27 cellular contexts compared by ENCODE assay signal in the genomic region with DNA sequence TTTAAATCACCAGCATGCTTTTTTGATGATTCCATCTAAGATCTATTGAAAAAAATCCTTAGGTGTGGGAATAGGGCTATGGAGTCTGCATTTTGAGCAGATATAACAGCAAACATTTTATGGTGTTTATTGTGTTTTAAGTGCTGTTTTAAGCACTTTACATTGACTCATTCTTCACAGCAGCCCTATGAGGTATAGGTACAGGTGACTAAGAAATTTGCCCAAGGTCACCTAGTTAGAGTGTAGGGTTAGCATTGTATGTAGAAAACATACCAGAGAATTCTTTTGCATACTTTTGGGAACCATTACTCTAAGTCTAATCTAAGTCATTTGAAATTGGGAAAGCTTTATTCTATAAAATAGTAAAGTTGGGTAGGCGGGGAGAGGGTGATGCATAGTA.
"Had no signal": no experiment of that assay in that cellular context is flagged by ENCODE, and none has a peak within 500 bp of the region (broad histone marks: within the 10 kb centered on the region; RNA-seq: fewer than 3 reads in every experiment).

No MANE protein-coding gene starts in this region.

- H3K36me3 ChIP-seq: ovary had no signal

- H3K4me1 ChIP-seq: testis had no signal

- H3K9me3 ChIP-seq: gastroesophageal sphincter, left lung, ovary, psoas muscle, sigmoid colon, testis, tibial artery had no signal

- H3K27ac Mint-ChIP-seq: stimulated activated memory B cell treated with anti-CD40 and anti-IgM and Interleukin-4, amounts not matched to agents 10 μg/mL and 1 μg/mL and 100 μg/mL, for 72 hours; type B pancreatic cell had no signal

- H3K4me3 Mint-ChIP-seq: stimulated activated memory B cell treated with anti-CD40 and anti-IgM and Interleukin-4, amounts not matched to agents 10 μg/mL and 1 μg/mL and 100 μg/mL, for 72 hours; type B pancreatic cell had no signal

- ATAC-seq: esophagus mucosa; gastroesophageal sphincter; heart right ventricle; left cardiac atrium; left lung; naive thymus-derived CD4-positive, alpha-beta T cell; psoas muscle; right cardiac atrium; stimulated activated memory B cell treated with anti-CD40 and anti-IgM and Interleukin-4, amounts not matched to agents 10 μg/mL and 1 μg/mL and 100 μg/mL, for 72 hours; stimulated activated naive CD8-positive, alpha-beta T cell treated with anti-CD3 and anti-CD28 coated beads, Interleukin-15, Interleukin-2, amounts not matched to agents 100 U/mL and 50 U/mL, for 24 hours had no signal

- H3K4me3 ChIP-seq: dorsolateral prefrontal cortex, gastroesophageal sphincter, heart right ventricle, left lung, ovary, psoas muscle, sigmoid colon, testis, tibial artery had no signal

- H3K27me3 ChIP-seq: dorsolateral prefrontal cortex, gastroesophageal sphincter, heart right ventricle, left lung, ovary, sigmoid colon, testis, tibial artery had no signal

- DNase-seq: dorsolateral prefrontal cortex; effector CD4-positive, alpha-beta T cell; foreskin fibroblast; heart right ventricle; hippocampal formation; left cardiac atrium; left lung; mesenchymal stem cell; midbrain; naive thymus-derived CD4-positive, alpha-beta T cell; occipital lobe; ovary; posterior cingulate gyrus; psoas muscle; right cardiac atrium; sigmoid colon; stimulated activated CD4-positive, alpha-beta T cell treated with anti-CD3 and anti-CD28 coated beads, Interleukin-2, amount 100 ng/mL, for 24 hours; stimulated activated CD4-positive, alpha-beta T cell treated with anti-CD3 and anti-CD28 coated beads, Interleukin-4, amount 100 ng/mL, for 24 hours; stimulated activated naive CD8-positive, alpha-beta T cell treated with anti-CD3 and anti-CD28 coated beads, Interleukin-15, Interleukin-2, amounts not matched to agents 100 U/mL and 50 U/mL, for 24 hours; substantia nigra; testis; tibial artery had no signal

- H3K9me3 Mint-ChIP-seq: stimulated activated memory B cell treated with anti-CD40 and anti-IgM and Interleukin-4, amounts not matched to agents 10 μg/mL and 1 μg/mL and 100 μg/mL, for 72 hours had no signal

- H3K27me3 Mint-ChIP-seq: naive thymus-derived CD4-positive, alpha-beta T cell; stimulated activated memory B cell treated with anti-CD40 and anti-IgM and Interleukin-4, amounts not matched to agents 10 μg/mL and 1 μg/mL and 100 μg/mL, for 72 hours; type B pancreatic cell had no signal

- H3K27ac ChIP-seq: dorsolateral prefrontal cortex, epithelial cell of prostate, gastroesophageal sphincter, heart right ventricle, left lung, ovary, psoas muscle, sigmoid colon, testis, tibial artery had no signal
